12 cellular contexts compared by ENCODE assay signal in the genomic region with DNA sequence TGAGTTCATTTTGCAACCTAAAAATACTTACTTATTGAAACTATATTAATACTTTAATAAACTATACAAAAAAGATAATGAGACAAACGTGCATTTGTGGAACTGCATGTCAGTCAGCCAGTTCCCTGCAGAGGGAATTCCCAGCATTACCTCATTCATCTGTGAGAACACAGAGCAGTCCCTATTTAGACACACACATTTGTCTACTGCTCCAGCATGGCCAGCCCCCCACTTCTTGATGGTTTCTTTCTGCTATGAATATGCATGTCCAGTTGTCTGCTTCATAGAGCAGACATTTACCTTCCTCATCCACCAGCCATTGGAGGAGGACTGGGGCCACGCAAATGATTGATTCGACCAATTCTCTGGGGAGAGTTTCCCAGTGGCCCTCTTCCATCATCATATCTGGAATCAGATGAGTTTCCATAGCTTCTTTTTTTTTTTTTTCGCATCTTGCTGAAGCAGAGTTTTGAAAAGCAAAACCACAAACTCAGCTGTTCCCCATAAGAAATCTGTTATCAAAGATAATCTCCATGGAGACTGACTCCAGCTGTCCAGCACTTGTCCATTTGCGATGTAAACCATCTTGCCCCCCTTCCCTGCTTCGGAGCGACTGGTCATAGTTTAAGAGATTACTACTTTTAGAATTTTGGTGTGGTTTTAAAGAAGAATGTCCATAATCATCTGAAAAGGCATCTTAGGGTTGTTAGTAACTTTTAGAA. TPM values are rescaled to one million over a fixed set of nuclear protein-coding genes. Genes with fewer than 3 reads are reported as not detected.
A peak's percentile ranks its signal among the peaks of the same experiment; 100 is the strongest.
DNase-seq lines count a peak whose midpoint lies in the region; ATAC-seq and TF ChIP-seq lines count a peak whose summit lies in the region.
"Had no signal": no experiment of that assay in that cellular context is flagged by ENCODE, and none has a peak within 500 bp of the region (broad histone marks: within the 10 kb centered on the region; RNA-seq: fewer than 3 reads in every experiment).

No MANE protein-coding gene starts in this region.

- H3K79me2 ChIP-seq in GM23248 (ENCODE audit: insufficient read depth) (peaks cover 94% of the 10 kb centered on the region), hepatocyte (peaks cover 16% of the 10 kb centered on the region)

- no peak overlapping the region for H3K9ac ChIP-seq in GM23248

- no peaks in the 10 kb centered on the region for H3K9me3 ChIP-seq in GM23248 (ENCODE audit: low read depth)
- H3K9me3 ChIP-seq in hepatocyte (ENCODE audit: low read depth): no peaks in the 10 kb centered on the region
- no peaks in the 10 kb centered on the region for H3K9me3 ChIP-seq in upper lobe of right lung

- 60 to 63% methylated on average over 7 of the region's 7 CpGs for WGBS in GM23248 (ENCODE audit: low coverage in 1 of 2, low lambda C conversion rate in 2 of 2, missing lambda C conversion rate in 2 of 2), 2 experiments
- WGBS in hepatocyte (ENCODE audit: low lambda C conversion rate, missing lambda C conversion rate): 68% methylated on average over 7 of the region's 7 CpGs

- H2AFZ ChIP-seq in GM23248 (no peak overlapping the region), hepatocyte (no peak overlapping the region)

- intact Hi-C loops in upper lobe of right lung (cut with DNase I): no loop called here
- intact Hi-C loops in activated T-helper 1 cell treated with anti-CD3 and anti-CD28 coated beads, Interleukin-12 subunit alpha, Interleukin-12 subunit beta, Interleukin-2, Interleukin-4 antibody, amounts not matched to agents 30 ng/mL and 10 ng/mL and 1 ng/mL, durations not matched to agents 14 hours and 24 hours and 36 hours (cut with micrococcal nuclease): no loop called here

- H4K20me1 ChIP-seq in GM23248 (ENCODE audit: insufficient read depth): no peaks in the 10 kb centered on the region
- H4K20me1 ChIP-seq in hepatocyte (ENCODE audit: insufficient read depth, poor library complexity, severe bottlenecking): no peaks in the 10 kb centered on the region

- H3K27ac Mint-ChIP-seq in activated T-helper 1 cell treated with anti-CD3 and anti-CD28 coated beads, Interleukin-12 subunit alpha, Interleukin-12 subunit beta, Interleukin-2, Interleukin-4 antibody, amounts not matched to agents 30 ng/mL and 10 ng/mL and 1 ng/mL, durations not matched to agents 14 hours and 24 hours and 36 hours: no peak overlapping the region
- H3K27ac Mint-ChIP-seq: activated T-cell treated with anti-CD3 and anti-CD28 coated beads, Interleukin-2, amount 50 U/mL, for 24 hours; CD14-positive monocyte had no signal

- H3K9me2 ChIP-seq in GM23248 (ENCODE audit: insufficient read depth) (no peaks in the 10 kb centered on the region), hepatocyte (replicated peaks; ENCODE audit: insufficient read depth) (no peaks in the 10 kb centered on the region)

- peaks cover 11% of the 10 kb centered on the region; the same call in 1 of the 2 replicates for H3F3A ChIP-seq in GM23248 (ENCODE audit: insufficient read depth)

- no peaks in the 10 kb centered on the region for H3K4me1 Mint-ChIP-seq in activated T-helper 1 cell treated with anti-CD3 and anti-CD28 coated beads, Interleukin-12 subunit alpha, Interleukin-12 subunit beta, Interleukin-2, Interleukin-4 antibody, amounts not matched to agents 30 ng/mL and 10 ng/mL and 1 ng/mL, durations not matched to agents 14 hours and 24 hours and 36 hours (ENCODE audit: low read depth)
- H3K4me1 Mint-ChIP-seq: CD14-positive monocyte had no signal

- no peak for ATAC-seq in GM19452 (IDR thresholded peaks at IDR 0.05; ENCODE audit: unreplicated experiment)
- no peak for ATAC-seq in upper lobe of right lung

- H3K9me3 Mint-ChIP-seq in activated T-helper 1 cell treated with anti-CD3 and anti-CD28 coated beads, Interleukin-12 subunit alpha, Interleukin-12 subunit beta, Interleukin-2, Interleukin-4 antibody, amounts not matched to agents 30 ng/mL and 10 ng/mL and 1 ng/mL, durations not matched to agents 14 hours and 24 hours and 36 hours: no peaks in the 10 kb centered on the region
- H3K9me3 Mint-ChIP-seq: activated T-cell treated with anti-CD3 and anti-CD28 coated beads, Interleukin-2, amount 50 U/mL, for 24 hours had no signal

- DNase-seq in AG09309 (ENCODE audit: low read depth) (peak; percentile 80), GM23248 (peak; percentile 40), amniotic epithelial cell (ENCODE audit: low read depth) (peak; percentile 97), hepatocyte (ENCODE audit: low spot score) (peak; percentile 51), ureter (ENCODE audit: low spot score) (no peak), upper lobe of right lung (no peak)
- no peak for DNase-seq in activated T-helper 1 cell treated with anti-CD3 and anti-CD28 coated beads, Interleukin-12 subunit alpha, Interleukin-12 subunit beta, Interleukin-2, Interleukin-4 antibody, amounts not matched to agents 30 ng/mL and 10 ng/mL and 1 ng/mL, durations not matched to agents 14 hours and 24 hours and 36 hours (ENCODE audit: low spot score)
- DNase-seq: activated T-cell treated with anti-CD3 and anti-CD28 coated beads, Interleukin-2, amount 50 U/mL, for 24 hours; midbrain; NCI-H2081 had no signal

- H3K36me3 Mint-ChIP-seq in activated T-helper 1 cell treated with anti-CD3 and anti-CD28 coated beads, Interleukin-12 subunit alpha, Interleukin-12 subunit beta, Interleukin-2, Interleukin-4 antibody, amounts not matched to agents 30 ng/mL and 10 ng/mL and 1 ng/mL, durations not matched to agents 14 hours and 24 hours and 36 hours (ENCODE audit: low read depth): no peaks in the 10 kb centered on the region
- H3K36me3 Mint-ChIP-seq: CD14-positive monocyte had no signal

- H3K4me3 Mint-ChIP-seq in activated T-helper 1 cell treated with anti-CD3 and anti-CD28 coated beads, Interleukin-12 subunit alpha, Interleukin-12 subunit beta, Interleukin-2, Interleukin-4 antibody, amounts not matched to agents 30 ng/mL and 10 ng/mL and 1 ng/mL, durations not matched to agents 14 hours and 24 hours and 36 hours: no peak overlapping the region
- H3K4me3 Mint-ChIP-seq: activated T-cell treated with anti-CD3 and anti-CD28 coated beads, Interleukin-2, amount 50 U/mL, for 24 hours; CD14-positive monocyte had no signal

- TF ChIP-seq CTCF in AG09309 (IDR thresholded peaks at IDR 0.05; ENCODE audit: control insufficient read depth, insufficient read depth, low read depth, low read length, missing control alignments) (no peak), hepatocyte (IDR thresholded peaks at IDR 0.05; ENCODE audit: poor library complexity) (no peak), upper lobe of right lung (IDR thresholded peaks at IDR 0.05) (no peak)

- in situ Hi-C loops in GM23248 (cut with MboI): no loop called here

- H3K4me2 ChIP-seq in GM23248 (ENCODE audit: unreplicated experiment): no peak overlapping the region
- H3K4me2 ChIP-seq in hepatocyte: peak overlapping the region; percentile 38

- H3K36me3 ChIP-seq in GM23248 (ENCODE audit: low read depth) (no peaks in the 10 kb centered on the region), hepatocyte (replicated peaks; ENCODE audit: insufficient read depth, low read depth) (no peaks in the 10 kb centered on the region), upper lobe of right lung (no peaks in the 10 kb centered on the region)

- H3K27ac ChIP-seq in GM23248 (no peak overlapping the region), hepatocyte (no peak overlapping the region), upper lobe of right lung (no peak overlapping the region)

- H3K4me1 ChIP-seq in GM23248 (ENCODE audit: insufficient read depth) (peaks cover 20% of the 10 kb centered on the region), hepatocyte (ENCODE audit: insufficient read depth) (peaks cover 12% of the 10 kb centered on the region), upper lobe of right lung (no peaks in the 10 kb centered on the region)

- H3K27me3 Mint-ChIP-seq in activated T-helper 1 cell treated with anti-CD3 and anti-CD28 coated beads, Interleukin-12 subunit alpha, Interleukin-12 subunit beta, Interleukin-2, Interleukin-4 antibody, amounts not matched to agents 30 ng/mL and 10 ng/mL and 1 ng/mL, durations not matched to agents 14 hours and 24 hours and 36 hours (ENCODE audit: insufficient read depth): peaks cover 13% of the 10 kb centered on the region

- H3K27me3 ChIP-seq in GM23248 (replicated peaks; ENCODE audit: insufficient read depth) (no peaks in the 10 kb centered on the region), hepatocyte (no peaks in the 10 kb centered on the region), upper lobe of right lung (no peaks in the 10 kb centered on the region)

- H3K4me3 ChIP-seq in AG09309 (ENCODE audit: control insufficient read depth, low read depth, low read length) (no peak overlapping the region), GM23248 (no peak overlapping the region), hepatocyte (no peak overlapping the region), upper lobe of right lung (no peak overlapping the region)

RNA-seq across cellular contexts. Expression of a gene that starts 11.8 kb away (rescaled TPM):
- 53.7 and 60.4 TPM in 2 replicates for total RNA-seq in GM23248 (2014; rRNA removed; shearing (Covaris generic))
- polyA plus RNA-seq in GM23248 (2016; fragmentation: Nextera tagmentation; extraction: Ambion mirVana) (34.2 and 36.3 TPM in 2 replicates), hepatocyte (74.7 and 81.5 TPM in 2 replicates)
- total RNA-seq in hepatocyte (86.9 and 91.4 TPM in 2 replicates), ureter (9.3 TPM), upper lobe of right lung (3.4 TPM)
- 1.0 and 1.2 TPM in 2 replicates for total RNA-seq in activated T-helper 1 cell treated with anti-CD3 and anti-CD28 coated beads, Interleukin-12 subunit alpha, Interleukin-12 subunit beta, Interleukin-2, Interleukin-4 antibody, amounts not matched to agents 30 ng/mL and 10 ng/mL and 1 ng/mL, durations not matched to agents 14 hours and 24 hours and 36 hours
- polyA plus RNA-seq: CD14-positive monocyte had no signal

Comparison
In these comparisons a context has a peak if more than half of its experiments do, and no peak if none do; other contexts are left out.
1. DNase-seq: peak in AG09309 (single experiment), GM23248 (single experiment), amniotic epithelial cell (single experiment) and hepatocyte (single experiment); none in ureter (single experiment), upper lobe of right lung (single experiment) and activated T-helper 1 cell treated with anti-CD3 and anti-CD28 coated beads, Interleukin-12 subunit alpha, Interleukin-12 subunit beta, Interleukin-2, Interleukin-4 antibody, amounts not matched to agents 30 ng/mL and 10 ng/mL and 1 ng/mL, durations not matched to agents 14 hours and 24 hours and 36 hours (single experiment).